Comparison of ENCODE assay signal across 1 cellular context in genomic region chr4:187777954-187778353, GRCh38.
TF ChIP-seq lines count a peak whose summit lies in the region.

No MANE protein-coding gene starts in this region.

TF ChIP-seq in GM23338, 12 proteins besides CTCF, POLR2A, EP300 and RAD21 (continued from another document):
- no peak for TF ChIP-seq EZH2 (IDR thresholded peaks at IDR 0.05; ENCODE audit: low read depth, unreplicated experiment)
- no peak for TF ChIP-seq REST (IDR thresholded peaks at IDR 0.05; ENCODE audit: unreplicated experiment)
- TF ChIP-seq STAT1 (IDR thresholded peaks at IDR 0.05; ENCODE audit: unreplicated experiment): no peak
